ENCODE assay signal across 8 cellular contexts in the genomic region with DNA sequence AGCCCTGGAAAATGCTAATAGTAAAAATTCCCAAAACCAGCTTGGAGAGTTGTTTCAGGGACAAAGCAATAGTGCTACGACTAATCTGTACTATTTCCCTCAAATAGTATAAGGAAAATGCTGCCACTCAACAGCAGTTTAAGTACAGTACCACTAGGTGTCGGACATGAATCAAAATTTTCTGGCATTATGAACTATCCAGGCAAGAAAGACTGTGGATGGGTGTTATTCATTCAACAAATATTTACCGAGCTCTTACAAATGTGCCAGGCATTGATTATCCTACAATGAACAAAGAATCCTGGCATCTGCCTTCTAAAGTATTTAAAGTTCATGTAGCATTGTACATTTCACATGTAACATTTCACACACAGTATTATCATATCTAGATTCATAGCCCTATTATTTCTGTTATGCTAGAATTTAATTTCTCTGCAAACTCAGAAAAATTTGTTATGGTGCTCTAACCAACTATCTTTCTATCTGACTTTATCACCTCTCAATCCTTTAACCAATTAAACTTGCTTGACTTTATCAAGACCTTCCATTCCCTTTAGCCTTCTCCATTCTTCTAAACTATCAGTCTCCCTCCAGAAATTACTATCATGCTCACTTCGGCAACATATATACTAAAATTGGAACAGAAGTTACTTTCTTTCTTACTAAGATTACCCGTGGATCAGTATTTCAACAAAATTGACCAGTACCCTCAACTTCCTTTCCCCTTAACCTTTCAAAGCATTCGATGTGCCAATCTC.
A peak's percentile ranks its signal among the peaks of the same experiment; 100 is the strongest.
DNase-seq lines count a peak whose midpoint lies in the region; ATAC-seq and FAIRE-seq lines count a peak whose summit lies in the region.

No MANE protein-coding gene starts in this region.

- peak; percentile 86 for ATAC-seq in GM21447 (IDR thresholded peaks at IDR 0.05; ENCODE audit: unreplicated experiment)
- peak; percentile 76 for ATAC-seq in HG03571 (IDR thresholded peaks at IDR 0.05; ENCODE audit: unreplicated experiment)

- FAIRE-seq in islet of Langerhans (lab: Jason Lieb, UNC), result peak; percentile 100

- peak; percentile 18 to 58 for DNase-seq in NOMO-1 (lab: John Stamatoyannopoulos, UW; ENCODE audit: unreplicated experiment in 2 of 2)
- no peak for DNase-seq in NOMO-1 treated with dmso at 0.1 percent for 144 hours (lab: John Stamatoyannopoulos, UW; ENCODE audit: unreplicated experiment)
- DNase-seq in NCI-H748 treated with DMSO at 0.1 percent for 48 hours (lab: John Stamatoyannopoulos, UW), result peak; percentile 85
- peak; percentile 49 to 81 for DNase-seq in T47D (ENCODE audit: low read depth in 1 of 2, low spot score in 1 of 2)
- DNase-seq in substantia nigra (lab: John Stamatoyannopoulos, UW), result peak in 1 of 49 donors; percentile 7

- peak overlapping the region; percentile 39 for H3K27ac ChIP-seq in substantia nigra (ENCODE audit: low read depth, low read length, poor library complexity, severe bottlenecking)

- in situ Hi-C loops in T47D (cut with HindIII; ENCODE audit: low pct_unique_long_range_greater_than_20kb, low sequenced_read_pairs), result no loop called here
